ENCODE assay signal across 19 cellular contexts in genomic region chr22:29998627-29999026, GRCh38.
A peak's percentile ranks its signal among the peaks of the same experiment; 100 is the strongest.
DNase-seq lines count a peak whose midpoint lies in the region; ATAC-seq and TF ChIP-seq lines count a peak whose summit lies in the region.
"Had no signal": no experiment of that assay in that cellular context is flagged by ENCODE, and none has a peak within 500 bp of the region (broad histone marks: within the 10 kb centered on the region; RNA-seq: fewer than 3 reads in every experiment).

No MANE protein-coding gene starts in this region.

- peak; percentile 2 for DNase-seq in NCI-H526 treated with DMSO at 0.1 percent for 48 hours (lab: John Stamatoyannopoulos, UW)
- DNase-seq in glutamatergic neuron: no peak
- DNase-seq in iPS-NIHi7 (ENCODE audit: extremely low spot score): no peak
- DNase-seq in SW 1271 (lab: John Stamatoyannopoulos, UW): no peak
- DNase-seq: activated CD8-positive, alpha-beta memory T cell treated with anti-CD3 and anti-CD28 coated beads, Interleukin-2, amount 10 ng/mL, durations not matched to agents 7 days and 5 days; activated gamma-delta T cell; aorta; CD4-positive, CD25-positive, alpha-beta regulatory T cell; colonic mucosa; mesendoderm; NCI-H2029; nephron progenitor cell; psoas muscle; stimulated activated naive CD4-positive, alpha-beta T cell treated with Interleukin-2 at 50 U/mL for 16 hours; transverse colon had no signal

- no peak overlapping the region for H3K4me3 Mint-ChIP-seq in glutamatergic neuron (ENCODE audit: unreplicated experiment)
- H3K4me3 Mint-ChIP-seq: activated CD8-positive, alpha-beta memory T cell treated with anti-CD3 and anti-CD28 coated beads, Interleukin-2, amount 10 ng/mL, durations not matched to agents 7 days and 5 days; CD4-positive, CD25-positive, alpha-beta regulatory T cell; nephron progenitor cell had no signal

- no peak overlapping the region for H3K9ac ChIP-seq in BLaER1

- H3K27ac ChIP-seq in BLaER1: no peak overlapping the region
- H3K27ac ChIP-seq: colonic mucosa, psoas muscle, transverse colon had no signal

- H3K27me3 ChIP-seq in BLaER1: no peaks in the 10 kb centered on the region
- H3K27me3 ChIP-seq: colonic mucosa, transverse colon had no signal

- peaks cover 26% of the 10 kb centered on the region for H4K20me1 ChIP-seq in BLaER1

- no peak overlapping the region for H3K4me3 ChIP-seq in BLaER1
- H3K4me3 ChIP-seq: colonic mucosa, psoas muscle, transverse colon had no signal

- H3K9me3 ChIP-seq in BLaER1: no peaks in the 10 kb centered on the region
- H3K9me3 ChIP-seq: colonic mucosa, psoas muscle, transverse colon had no signal

- H3K9me3 Mint-ChIP-seq in glutamatergic neuron (ENCODE audit: unreplicated experiment): no peaks in the 10 kb centered on the region
- H3K9me3 Mint-ChIP-seq: CD4-positive, CD25-positive, alpha-beta regulatory T cell; nephron progenitor cell had no signal

- H3K4me2 ChIP-seq in BLaER1: peak overlapping the region; percentile 60

- H3K27ac Mint-ChIP-seq in glutamatergic neuron (ENCODE audit: unreplicated experiment): no peak overlapping the region
- H3K27ac Mint-ChIP-seq: activated CD8-positive, alpha-beta memory T cell treated with anti-CD3 and anti-CD28 coated beads, Interleukin-2, amount 10 ng/mL, durations not matched to agents 7 days and 5 days; CD4-positive, CD25-positive, alpha-beta regulatory T cell; nephron progenitor cell had no signal

- peaks cover 50% of the 10 kb centered on the region for H3K4me1 ChIP-seq in BLaER1

- H3K4me1 Mint-ChIP-seq in glutamatergic neuron (ENCODE audit: low read depth, unreplicated experiment): peaks cover 1% of the 10 kb centered on the region

- peaks cover 28% of the 10 kb centered on the region for H3K36me3 ChIP-seq in BLaER1
- H3K36me3 ChIP-seq: colonic mucosa had no signal

- H3K27me3 Mint-ChIP-seq in glutamatergic neuron (ENCODE audit: unreplicated experiment): no peaks in the 10 kb centered on the region
- H3K27me3 Mint-ChIP-seq: activated CD8-positive, alpha-beta memory T cell treated with anti-CD3 and anti-CD28 coated beads, Interleukin-2, amount 10 ng/mL, durations not matched to agents 7 days and 5 days; CD4-positive, CD25-positive, alpha-beta regulatory T cell had no signal

- ATAC-seq in GM19463 (IDR thresholded peaks at IDR 0.05; ENCODE audit: unreplicated experiment) (no peak), GM18519 (IDR thresholded peaks at IDR 0.05; ENCODE audit: low FRiP score, unreplicated experiment) (no peak)
- ATAC-seq: activated CD8-positive, alpha-beta memory T cell treated with anti-CD3 and anti-CD28 coated beads, Interleukin-2, amount 10 ng/mL, durations not matched to agents 7 days and 5 days; psoas muscle had no signal

- no peaks in the 10 kb centered on the region for H3K36me3 Mint-ChIP-seq in glutamatergic neuron (ENCODE audit: unreplicated experiment)

- TF ChIP-seq CTCF in GM12873 (IDR thresholded peaks at IDR 0.05; ENCODE audit: insufficient read depth, low read depth, low read length, missing control alignments) (peak; percentile 23), glutamatergic neuron (IDR thresholded peaks at IDR 0.05; ENCODE audit: partially characterized antibody, unreplicated experiment) (peak; percentile 70)
